1 cellular context compared by ENCODE assay signal in the genomic region with DNA sequence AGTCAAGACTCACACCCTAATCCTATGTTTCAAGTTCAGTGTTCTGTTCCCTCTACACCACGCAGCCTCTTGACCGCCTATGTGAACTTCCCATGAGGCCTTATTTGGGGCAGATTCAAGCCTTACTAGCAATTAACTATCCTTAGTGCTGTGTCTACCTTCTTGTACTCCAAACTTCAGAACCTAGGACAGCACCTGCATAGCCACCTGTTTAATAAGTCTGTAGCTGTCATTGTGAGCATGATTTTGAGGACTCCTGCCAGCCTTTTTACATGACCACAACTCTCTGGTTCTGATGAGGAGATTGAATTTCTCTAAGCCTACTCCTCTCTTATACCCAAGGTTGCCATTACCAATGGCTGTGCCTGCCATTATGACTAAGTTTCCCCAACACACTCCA.
TF ChIP-seq lines count a peak whose summit lies in the region.

No MANE protein-coding gene starts in this region.

TF ChIP-seq in H1, 55 proteins besides CTCF, POLR2A, EP300 and RAD21 (continued from another document):
- TF ChIP-seq, protein P1, sequence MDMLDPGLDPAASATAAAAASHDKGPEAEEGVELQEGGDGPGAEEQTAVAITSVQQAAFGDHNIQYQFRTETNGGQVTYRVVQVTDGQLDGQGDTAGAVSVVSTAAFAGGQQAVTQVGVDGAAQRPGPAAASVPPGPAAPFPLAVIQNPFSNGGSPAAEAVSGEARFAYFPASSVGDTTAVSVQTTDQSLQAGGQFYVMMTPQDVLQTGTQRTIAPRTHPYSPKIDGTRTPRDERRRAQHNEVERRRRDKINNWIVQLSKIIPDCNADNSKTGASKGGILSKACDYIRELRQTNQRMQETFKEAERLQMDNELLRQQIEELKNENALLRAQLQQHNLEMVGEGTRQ (IDR thresholded peaks at IDR 0.05; ENCODE audit: low read length): no peak
- TF ChIP-seq SRF (IDR thresholded peaks at IDR 0.05; ENCODE audit: low read depth, low read length): no peak
- no peak for TF ChIP-seq POU5F1 (IDR thresholded peaks at IDR 0.05; ENCODE audit: low read depth, low read length)
- no peak for TF ChIP-seq SP1 (IDR thresholded peaks at IDR 0.05; ENCODE audit: low read depth, low read length)
- no peak for TF ChIP-seq GABPA (IDR thresholded peaks at IDR 0.05; ENCODE audit: borderline replicate concordance, insufficient read depth, low read length)
- peak; percentile 97 to 98 for TF ChIP-seq SIN3A (conservative IDR thresholded peaks at IDR 0.05 in 1 of 2, IDR thresholded peaks at IDR 0.05 in 1 of 2; ENCODE audit: low read depth in 1 of 2, low read length in 2 of 2)
- TF ChIP-seq HDAC2 (IDR thresholded peaks at IDR 0.05; ENCODE audit: borderline replicate concordance in 1 of 2, low read depth in 2 of 2, low read length in 2 of 2): 0 out of 4 replicates have a peak, but pooled peaks of 1 of the 2 experiments have one; percentile 73
